ENCODE assay signal across 1 cellular context in genomic region chr14:55103005-55103640, GRCh38.
A peak's percentile ranks its signal among the peaks of the same experiment; 100 is the strongest.
TF ChIP-seq lines count a peak whose summit lies in the region.

No MANE protein-coding gene starts in this region.

TF ChIP-seq in HepG2, 621 proteins besides CTCF, POLR2A, EP300 and RAD21 (continued from another document and continues in another):
- TF ChIP-seq ZHX1 (CRISPR knock-in tag; IDR thresholded peaks at IDR 0.05; ENCODE audit: low read depth) (peak; percentile 82), ZSCAN21 (CRISPR knock-in tag; IDR thresholded peaks at IDR 0.05; ENCODE audit: borderline replicate concordance) (peak; percentile 82), ZFP41 (CRISPR knock-in tag; IDR thresholded peaks at IDR 0.05; ENCODE audit: borderline replicate concordance) (no peak), HMGXB3 (CRISPR knock-in tag; IDR thresholded peaks at IDR 0.05; ENCODE audit: borderline replicate concordance) (no peak), SAFB2 (CRISPR knock-in tag; IDR thresholded peaks at IDR 0.05; ENCODE audit: borderline replicate concordance, low read depth) (no peak), KLF6 (CRISPR knock-in tag; IDR thresholded peaks at IDR 0.05) (0 out of 2 replicates have a peak, but pooled peaks have one; percentile 24), REPIN1 (CRISPR knock-in tag; IDR thresholded peaks at IDR 0.05; ENCODE audit: borderline replicate concordance, low read depth) (no peak; the same call in 1 of the 2 replicates), ZNF614 (CRISPR knock-in tag; IDR thresholded peaks at IDR 0.05; ENCODE audit: borderline replicate concordance) (peak; percentile 90), ZSCAN30 (CRISPR knock-in tag; IDR thresholded peaks at IDR 0.05) (no peak), LCORL (IDR thresholded peaks at IDR 0.05) (peak; percentile 36; the same call in 1 of the 2 replicates), LCORL (CRISPR knock-in tag; IDR thresholded peaks at IDR 0.05) (peak; percentile 97), ZKSCAN5 (CRISPR knock-in tag; IDR thresholded peaks at IDR 0.05) (no peak), PRDM15 (CRISPR knock-in tag; IDR thresholded peaks at IDR 0.05) (no peak), FOXK2 (IDR thresholded peaks at IDR 0.05) (no peak), ZNF607 (CRISPR knock-in tag; IDR thresholded peaks at IDR 0.05; ENCODE audit: borderline replicate concordance) (no peak), MAX (IDR thresholded peaks at IDR 0.05) (peak; percentile 71), ZNF775 (CRISPR knock-in tag; IDR thresholded peaks at IDR 0.05; ENCODE audit: borderline replicate concordance) (no peak), ZNF816 (CRISPR knock-in tag; IDR thresholded peaks at IDR 0.05; ENCODE audit: borderline replicate concordance) (no peak; the same call in 1 of the 2 replicates), POLR2AphosphoS2 (IDR thresholded peaks at IDR 0.05; ENCODE audit: low read depth, low read length) (no peak), CHD2 (IDR thresholded peaks at IDR 0.05; ENCODE audit: low read depth, low read length) (no peak), RAD51 (IDR thresholded peaks at IDR 0.05; ENCODE audit: borderline replicate concordance) (no peak), TRIM24 (CRISPR knock-in tag; IDR thresholded peaks at IDR 0.05) (no peak), ZSCAN20 (CRISPR knock-in tag; IDR thresholded peaks at IDR 0.05; ENCODE audit: borderline replicate concordance) (no peak), MED13 (CRISPR knock-in tag; IDR thresholded peaks at IDR 0.05) (no peak), ZNF260 (CRISPR knock-in tag; IDR thresholded peaks at IDR 0.05; ENCODE audit: borderline replicate concordance, low read depth) (no peak), ZNF570 (CRISPR knock-in tag; IDR thresholded peaks at IDR 0.05; ENCODE audit: borderline replicate concordance) (no peak), ZC3H13 (CRISPR knock-in tag; IDR thresholded peaks at IDR 0.05) (no peak), BCL3 (CRISPR knock-in tag; IDR thresholded peaks at IDR 0.05) (no peak), ZNF678 (CRISPR knock-in tag; IDR thresholded peaks at IDR 0.05) (no peak), PCBP2 (optimal IDR thresholded peaks at IDR 0.05; ENCODE audit: low read depth, low read length, poor library complexity, severe bottlenecking) (no peak), EED (CRISPR knock-in tag; IDR thresholded peaks at IDR 0.05) (no peak), PHF5A (CRISPR knock-in tag; IDR thresholded peaks at IDR 0.05; ENCODE audit: low read depth, unreplicated experiment) (peak; percentile 61), KDM5B (CRISPR knock-in tag; IDR thresholded peaks at IDR 0.05; ENCODE audit: borderline replicate concordance) (peak; percentile 76; the same call in 1 of the 2 replicates), ZNF619 (CRISPR knock-in tag; IDR thresholded peaks at IDR 0.05) (no peak), ZBTB1 (CRISPR knock-in tag; IDR thresholded peaks at IDR 0.05; ENCODE audit: borderline replicate concordance) (no peak), ZBTB49 (CRISPR knock-in tag; IDR thresholded peaks at IDR 0.05; ENCODE audit: borderline replicate concordance) (no peak), ZNF3 (CRISPR knock-in tag; IDR thresholded peaks at IDR 0.05) (no peak), MEF2D (CRISPR knock-in tag; IDR thresholded peaks at IDR 0.05) (peak; percentile 76; the same call in 1 of the 2 replicates), NR2F2 (IDR thresholded peaks at IDR 0.05; ENCODE audit: borderline replicate concordance, low read depth) (no peak), SIN3A (IDR thresholded peaks at IDR 0.05; ENCODE audit: borderline replicate concordance, low read depth, low read length) (no peak), RXRB (CRISPR knock-in tag; IDR thresholded peaks at IDR 0.05; ENCODE audit: borderline replicate concordance) (peak; percentile 83; the same call in 1 of the 2 replicates), NR0B2 (CRISPR knock-in tag; IDR thresholded peaks at IDR 0.05) (peak; percentile 57; the same call in 1 of the 2 replicates), XBP1 (CRISPR knock-in tag; IDR thresholded peaks at IDR 0.05) (no peak), STAT6 (CRISPR knock-in tag; IDR thresholded peaks at IDR 0.05; ENCODE audit: borderline replicate concordance) (no peak), TBX3 (IDR thresholded peaks at IDR 0.05; ENCODE audit: borderline replicate concordance) (peak; percentile 22; the same call in 1 of the 2 replicates), ZNF691 (CRISPR knock-in tag; IDR thresholded peaks at IDR 0.05; ENCODE audit: borderline replicate concordance, low read depth) (peak; percentile 72; the same call in 1 of the 2 replicates), NAIF1 (CRISPR knock-in tag; IDR thresholded peaks at IDR 0.05; ENCODE audit: borderline replicate concordance) (no peak), MED1 (CRISPR knock-in tag; IDR thresholded peaks at IDR 0.05) (peak; percentile 94)
